ENCODE assay signal across 8 cellular contexts in the genomic region with DNA sequence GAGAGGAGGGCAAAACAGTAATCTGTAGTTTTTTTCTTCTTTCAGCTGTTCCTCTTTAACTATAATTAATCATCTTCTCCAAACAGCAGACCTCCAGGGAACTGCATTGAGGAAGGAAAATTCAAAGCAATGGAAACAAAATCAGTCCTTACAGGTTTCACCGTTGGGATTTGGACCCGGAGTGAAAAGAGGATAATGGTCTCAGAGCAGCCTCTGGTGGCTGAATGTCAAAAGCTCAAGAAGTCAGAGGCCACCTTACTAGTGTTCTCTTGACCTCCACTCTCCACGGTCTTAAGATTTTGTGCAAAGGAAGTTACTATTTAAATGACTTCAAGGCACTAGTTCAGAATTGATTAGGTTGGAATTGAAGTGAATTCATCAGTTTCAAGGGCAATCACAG. TPM values are rescaled to one million over a fixed set of nuclear protein-coding genes. Genes with fewer than 3 reads are reported as not detected.
DNase-seq lines count a peak whose midpoint lies in the region; ATAC-seq and TF ChIP-seq lines count a peak whose summit lies in the region.

No MANE protein-coding gene starts in this region.

- no peaks in the 10 kb centered on the region for H3K36me3 ChIP-seq in BJ (ENCODE audit: control insufficient read depth, insufficient read depth, low read length)
- no peaks in the 10 kb centered on the region for H3K36me3 ChIP-seq in body of pancreas (replicated peaks in 1 of 2; ENCODE audit: insufficient read depth in 1 of 2, low read depth in 2 of 2)
- no peaks in the 10 kb centered on the region for H3K36me3 ChIP-seq in left lung

- WGBS in body of pancreas, 2 donors, result 4 to 5% methylated on average over 3 of the region's 3 CpGs

- no peaks in the 10 kb centered on the region for H3K27me3 Mint-ChIP-seq in activated naive CD8-positive, alpha-beta T cell treated with anti-CD3 and anti-CD28 coated beads for 36 hours

- POLR2A ChIA-PET in BJ (lab: Charles Lee), result no interaction called here

- H3K9me3 ChIP-seq in body of pancreas, result no peaks in the 10 kb centered on the region
- no peaks in the 10 kb centered on the region for H3K9me3 ChIP-seq in left lung

- H3K9me3 Mint-ChIP-seq in activated naive CD8-positive, alpha-beta T cell treated with anti-CD3 and anti-CD28 coated beads for 36 hours, result no peaks in the 10 kb centered on the region

- no peak for TF ChIP-seq POLR2A in body of pancreas (IDR thresholded peaks at IDR 0.05)

- H3K4me1 Mint-ChIP-seq in activated naive CD8-positive, alpha-beta T cell treated with anti-CD3 and anti-CD28 coated beads for 36 hours, result no peaks in the 10 kb centered on the region

- no peaks in the 10 kb centered on the region for H3K4me1 ChIP-seq in body of pancreas
- H3K4me1 ChIP-seq in left lung, result no peaks in the 10 kb centered on the region

- H3K36me3 Mint-ChIP-seq in activated naive CD8-positive, alpha-beta T cell treated with anti-CD3 and anti-CD28 coated beads for 36 hours, result no peaks in the 10 kb centered on the region

- H3K27ac ChIP-seq in body of pancreas (no peak overlapping the region), left lung (peak overlapping the region in 1 of 2 donors; percentile 11)

- TF ChIP-seq CTCF in BJ (IDR thresholded peaks at IDR 0.05; ENCODE audit: insufficient read depth, low read depth, low read length) (peak; percentile 68), body of pancreas (IDR thresholded peaks at IDR 0.05) (peak in 5 of 7 experiments; percentile 36 to 70 (median 62)), left lung (IDR thresholded peaks at IDR 0.05) (peak; percentile 15 to 32)

- intact Hi-C loops in body of pancreas (cut with DNase I) (loop anchor here (10.0 kb wide), 1 partner anchor 452 kb away; no protein-coding TSS in a partner anchor), left lung (cut with DNase I) (loop anchor here in 1 of 2 donors (10.0 kb wide), 1 partner anchor 452 kb away; no protein-coding TSS in a partner anchor)

- H3K27me3 ChIP-seq in BJ (ENCODE audit: control insufficient read depth, insufficient read depth, low read length), result no peaks in the 10 kb centered on the region
- no peaks in the 10 kb centered on the region for H3K27me3 ChIP-seq in body of pancreas
- no peaks in the 10 kb centered on the region for H3K27me3 ChIP-seq in left lung

- CTCF ChIA-PET in BJ (lab: Yijun Ruan, JAX), result interaction anchor here (0.7 to 4.0 kb wide), 6 partner anchors 10 to 494 kb away, joined by 3 to 52 read pairs (median 4); no protein-coding TSS in a partner anchor

- no peak overlapping the region for H3K4me3 Mint-ChIP-seq in activated naive CD8-positive, alpha-beta T cell treated with anti-CD3 and anti-CD28 coated beads for 36 hours

- ATAC-seq in body of pancreas (peak; percentile 64), left lung (peak; percentile 83)

- H3K4me3 ChIP-seq in BJ (ENCODE audit: low read depth, low read length) (no peak overlapping the region), body of pancreas (no peak overlapping the region), left lung (no peak overlapping the region)

- DNase-seq in BJ (ENCODE audit: low read depth), result no peak
- peak; percentile 81 for DNase-seq in M059J (ENCODE audit: low read depth)
- DNase-seq in body of pancreas, result peak; percentile 15 to 52 (median 35)
- no peak for DNase-seq in left lung
- no peak for DNase-seq in activated naive CD8-positive, alpha-beta T cell treated with anti-CD3 and anti-CD28 coated beads for 36 hours
- no peak for DNase-seq in activated gamma-delta T cell (lab: John Stamatoyannopoulos, UW)
- DNase-seq in hepatic stellate cell (ENCODE audit: low spot score), result no peak
- DNase-seq in activated T-cell treated with anti-CD3 and anti-CD28 coated beads, Interleukin-2, amount 50 U/mL, for 1 hour, result no peak

- H3K27ac Mint-ChIP-seq in activated naive CD8-positive, alpha-beta T cell treated with anti-CD3 and anti-CD28 coated beads for 36 hours, result no peak overlapping the region

RNA-seq across cellular contexts. Expression of a gene that starts 16.0 kb away (rescaled TPM):
- polyA plus RNA-seq in BJ (2011; rRNA removed), result 21.5 and 42.6 TPM in 2 replicates
- polyA minus RNA-seq in BJ (2011; rRNA and poly(A)+ RNA removed), result 38.1 and 40.1 TPM in 2 replicates
- 30.9 and 44.1 TPM in 2 replicates for total RNA-seq in M059J (2014; rRNA removed; shearing (Covaris generic))
- total RNA-seq in body of pancreas (1 to 10 TPM; 4.9 to 7.3 TPM), left lung (10 to 100 TPM; 19.3 to 21.9 TPM)
- total RNA-seq in activated naive CD8-positive, alpha-beta T cell treated with anti-CD3 and anti-CD28 coated beads for 36 hours, result under 1 TPM; 0.28 to 0.70 TPM

Comparison
In these comparisons a context has a peak if more than half of its experiments do, and no peak if none do; other contexts are left out.
1. DNase-seq: peak in M059J (single experiment) and body of pancreas (4 of 4); none in BJ (single experiment), left lung (0 of 2), activated naive CD8-positive, alpha-beta T cell treated with anti-CD3 and anti-CD28 coated beads for 36 hours (single experiment), activated gamma-delta T cell (single experiment), hepatic stellate cell (single experiment) and activated T-cell treated with anti-CD3 and anti-CD28 coated beads, Interleukin-2, amount 50 U/mL, for 1 hour (single experiment).
2. Peak in every context shown above with its lines, with median percentiles within 50 percentile points of each other: CTCF ChIP-seq.